Comparison of ENCODE assay signal across 9 cellular contexts in the genomic region with DNA sequence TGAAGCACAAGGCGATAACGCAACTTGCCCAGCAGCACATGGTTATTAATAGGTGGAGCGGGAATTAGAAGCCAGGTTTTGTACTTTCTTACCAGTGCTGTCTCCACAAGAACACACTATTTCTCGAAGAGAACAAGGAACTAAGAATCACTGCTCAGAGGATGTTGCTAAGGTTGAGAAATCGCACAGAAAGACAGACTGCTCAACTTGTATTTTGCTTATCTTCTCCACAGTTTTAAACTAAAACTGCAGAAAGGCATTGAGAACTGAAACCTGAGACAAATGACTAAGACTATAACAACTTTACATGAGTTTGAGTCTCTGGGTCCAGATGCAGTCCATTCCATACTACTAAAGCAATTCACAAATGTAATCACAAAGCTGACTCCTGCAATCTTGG. TPM values are rescaled to one million over a fixed set of nuclear protein-coding genes. Genes with fewer than 3 reads are reported as not detected.
DNase-seq lines count a peak whose midpoint lies in the region; ATAC-seq, FAIRE-seq and TF ChIP-seq lines count a peak whose summit lies in the region.
"Had no signal": no experiment of that assay in that cellular context is flagged by ENCODE, and none has a peak within 500 bp of the region (broad histone marks: within the 10 kb centered on the region; RNA-seq: fewer than 3 reads in every experiment).

No MANE protein-coding gene starts in this region.

- H3K4me3 ChIP-seq in astrocyte (ENCODE audit: insufficient read depth, low read depth, low read length) = no peak overlapping the region
- no peak overlapping the region for H3K4me3 ChIP-seq in testis

- intact Hi-C loops in activated CD4-positive, alpha-beta memory T cell treated with anti-CD3 and anti-CD28 coated beads for 36 hours (cut with micrococcal nuclease) = no loop called here
- intact Hi-C loops in testis (cut with DNase I; ENCODE audit: low total_unique reads) = no loop called here

- ATAC-seq in HG03045 (IDR thresholded peaks at IDR 0.05; ENCODE audit: unreplicated experiment) = peak; percentile 68
- peak; percentile 34 for ATAC-seq in stimulated activated naive CD8-positive, alpha-beta T cell treated with anti-CD3 and anti-CD28 coated beads, Interleukin-15, Interleukin-2, amounts not matched to agents 100 U/mL and 50 U/mL, for 24 hours

- peaks cover 99% of the 10 kb centered on the region for H3K79me2 ChIP-seq in astrocyte (ENCODE audit: insufficient read depth, low read length)

- no peaks in the 10 kb centered on the region for H3K9me3 Mint-ChIP-seq in activated CD4-positive, alpha-beta memory T cell treated with anti-CD3 and anti-CD28 coated beads for 36 hours
- H3K9me3 Mint-ChIP-seq in activated CD4-positive, alpha-beta memory T cell treated with anti-CD3 and anti-CD28 coated beads, Interleukin-2, amount 10 ng/mL, durations not matched to agents 7 days and 5 days = no peaks in the 10 kb centered on the region
- H3K9me3 Mint-ChIP-seq in astrocyte (ENCODE audit: unreplicated experiment) = no peaks in the 10 kb centered on the region

- H3K27ac ChIP-seq in astrocyte (ENCODE audit: low read depth, low read length) = no peak overlapping the region
- H3K27ac ChIP-seq in testis = no peak overlapping the region
- H3K27ac ChIP-seq: C4-2B had no signal

- H3K4me1 ChIP-seq in astrocyte (ENCODE audit: insufficient read depth, low read length) = peaks cover 10% of the 10 kb centered on the region
- peaks cover 9% of the 10 kb centered on the region for H3K4me1 ChIP-seq in testis

- H3K4me1 Mint-ChIP-seq in activated CD4-positive, alpha-beta memory T cell treated with anti-CD3 and anti-CD28 coated beads for 36 hours (ENCODE audit: low read depth) = peaks cover 48% of the 10 kb centered on the region
- peaks cover 29% of the 10 kb centered on the region for H3K4me1 Mint-ChIP-seq in activated CD4-positive, alpha-beta memory T cell treated with anti-CD3 and anti-CD28 coated beads, Interleukin-2, amount 10 ng/mL, durations not matched to agents 7 days and 5 days
- peaks cover 35% of the 10 kb centered on the region for H3K4me1 Mint-ChIP-seq in astrocyte (ENCODE audit: low read depth, unreplicated experiment)

- no peak for FAIRE-seq in astrocyte (lab: Jason Lieb, UNC)

- TF ChIP-seq CTCF in astrocyte (IDR thresholded peaks at IDR 0.05; ENCODE audit: insufficient read depth, low read depth, low read length) (no peak), testis (IDR thresholded peaks at IDR 0.05) (no peak)

- H4K20me1 ChIP-seq in astrocyte (ENCODE audit: insufficient read depth, low read length) = peaks cover 57% of the 10 kb centered on the region

- CTCF ChIA-PET in activated CD4-positive, alpha-beta memory T cell treated with anti-CD3 and anti-CD28 coated beads for 36 hours (lab: Charles Lee) = interaction anchor here (1.2 to 2.5 kb wide), 2 partner anchors 57 to 77 kb away, joined by 3 to 8 read pairs; no protein-coding TSS in a partner anchor
- CTCF ChIA-PET in activated CD4-positive, alpha-beta memory T cell treated with anti-CD3 and anti-CD28 coated beads, Interleukin-2, amount 10 ng/mL, durations not matched to agents 7 days and 5 days (lab: Charles Lee) = interaction anchor here (1.6 kb wide), 1 partner anchor 150 kb away, joined by 3 read pairs; no protein-coding TSS in a partner anchor

- peaks cover 11% of the 10 kb centered on the region for H3K36me3 Mint-ChIP-seq in activated CD4-positive, alpha-beta memory T cell treated with anti-CD3 and anti-CD28 coated beads for 36 hours
- H3K36me3 Mint-ChIP-seq in activated CD4-positive, alpha-beta memory T cell treated with anti-CD3 and anti-CD28 coated beads, Interleukin-2, amount 10 ng/mL, durations not matched to agents 7 days and 5 days (ENCODE audit: low read depth) = peaks cover 7% of the 10 kb centered on the region
- peaks cover 4% of the 10 kb centered on the region for H3K36me3 Mint-ChIP-seq in astrocyte (ENCODE audit: low read depth, unreplicated experiment)

- H3K4me2 ChIP-seq in astrocyte (ENCODE audit: low read length) = peak overlapping the region; percentile 11

- H3K27ac Mint-ChIP-seq in activated CD4-positive, alpha-beta memory T cell treated with anti-CD3 and anti-CD28 coated beads for 36 hours = peak overlapping the region; percentile 24
- no peak overlapping the region for H3K27ac Mint-ChIP-seq in activated CD4-positive, alpha-beta memory T cell treated with anti-CD3 and anti-CD28 coated beads, Interleukin-2, amount 10 ng/mL, durations not matched to agents 7 days and 5 days
- H3K27ac Mint-ChIP-seq in astrocyte (ENCODE audit: unreplicated experiment) = peak overlapping the region; percentile 1

- H3K9ac ChIP-seq in astrocyte (ENCODE audit: low read length) = no peak overlapping the region

- H3K4me3 Mint-ChIP-seq in activated CD4-positive, alpha-beta memory T cell treated with anti-CD3 and anti-CD28 coated beads for 36 hours = no peak overlapping the region
- no peak overlapping the region for H3K4me3 Mint-ChIP-seq in activated CD4-positive, alpha-beta memory T cell treated with anti-CD3 and anti-CD28 coated beads, Interleukin-2, amount 10 ng/mL, durations not matched to agents 7 days and 5 days
- no peak overlapping the region for H3K4me3 Mint-ChIP-seq in astrocyte (ENCODE audit: unreplicated experiment)

- in situ Hi-C loops in G401 (cut with HindIII; ENCODE audit: low sequenced_read_pairs) = no loop called here

- H3K36me3 ChIP-seq in astrocyte (ENCODE audit: insufficient read depth, low read length) = peaks cover 3% of the 10 kb centered on the region
- no peaks in the 10 kb centered on the region for H3K36me3 ChIP-seq in testis (ENCODE audit: low read depth, missing control alignments)

- DNase-seq in activated CD4-positive, alpha-beta memory T cell treated with anti-CD3 and anti-CD28 coated beads for 36 hours = no peak
- DNase-seq in activated CD4-positive, alpha-beta memory T cell treated with anti-CD3 and anti-CD28 coated beads, Interleukin-2, amount 10 ng/mL, durations not matched to agents 7 days and 5 days = no peak
- DNase-seq in astrocyte (ENCODE audit: low read depth) (peak; percentile 65), UCSD-AML1 (lab: John Stamatoyannopoulos, UW; ENCODE audit: unreplicated experiment) (no peak), G401 (ENCODE audit: low spot score) (no peak), testis (no peak)
- no peak for DNase-seq in stimulated activated naive CD8-positive, alpha-beta T cell treated with anti-CD3 and anti-CD28 coated beads, Interleukin-15, Interleukin-2, amounts not matched to agents 100 U/mL and 50 U/mL, for 24 hours

- 58 to 72% methylated on average over 5 of the region's 5 CpGs for WGBS in testis, 2 donors

- no peak overlapping the region for H2AFZ ChIP-seq in astrocyte (ENCODE audit: low read depth, low read length)

- POLR2A ChIA-PET in activated CD4-positive, alpha-beta memory T cell treated with anti-CD3 and anti-CD28 coated beads for 36 hours (lab: Charles Lee) = interaction anchor here (0.6 to 1.2 kb wide), 5 partner anchors 49 to 482 kb away, joined by 3 to 4 read pairs (median 3); no protein-coding TSS in a partner anchor
- POLR2A ChIA-PET in activated CD4-positive, alpha-beta memory T cell treated with anti-CD3 and anti-CD28 coated beads, Interleukin-2, amount 10 ng/mL, durations not matched to agents 7 days and 5 days (lab: Charles Lee) = no interaction called here

- H3K9me3 ChIP-seq in astrocyte (ENCODE audit: insufficient read depth, low read depth, low read length) (no peaks in the 10 kb centered on the region), testis (no peaks in the 10 kb centered on the region)

- no peak for TF ChIP-seq POLR2A in testis (IDR thresholded peaks at IDR 0.05)

- H3K27me3 ChIP-seq in astrocyte (ENCODE audit: insufficient read depth, low read length) = no peaks in the 10 kb centered on the region
- no peaks in the 10 kb centered on the region for H3K27me3 ChIP-seq in testis

- no peaks in the 10 kb centered on the region for H3K27me3 Mint-ChIP-seq in activated CD4-positive, alpha-beta memory T cell treated with anti-CD3 and anti-CD28 coated beads for 36 hours
- no peaks in the 10 kb centered on the region for H3K27me3 Mint-ChIP-seq in activated CD4-positive, alpha-beta memory T cell treated with anti-CD3 and anti-CD28 coated beads, Interleukin-2, amount 10 ng/mL, durations not matched to agents 7 days and 5 days
- no peaks in the 10 kb centered on the region for H3K27me3 Mint-ChIP-seq in astrocyte (ENCODE audit: low read depth, unreplicated experiment)

RNA-seq across cellular contexts. Expression of a gene that starts 6.2 kb away (rescaled TPM):
- 10 to 100 TPM; 22.5 to 24.7 TPM for total RNA-seq in activated CD4-positive, alpha-beta memory T cell treated with anti-CD3 and anti-CD28 coated beads for 36 hours
- total RNA-seq in activated CD4-positive, alpha-beta memory T cell treated with anti-CD3 and anti-CD28 coated beads, Interleukin-2, amount 10 ng/mL, durations not matched to agents 7 days and 5 days = 10 to 100 TPM; 19.3 to 20.6 TPM
- total RNA-seq in astrocyte (40.0 and 42.5 TPM in 2 replicates), testis (10 to 100 TPM; 46.0 to 78.1 TPM)
- 4.1 and 6.7 TPM in 2 replicates for total RNA-seq in G401 (2014; rRNA removed; shearing (Covaris generic))
- 52.3 TPM for polyA plus RNA-seq in testis (ENCODE audit: insufficient read depth, low read depth, low replicate concordance)

RNA-seq across cellular contexts. Expression of a gene that starts 26.0 kb away (rescaled TPM):
- under 1 TPM; 0.43 to 0.68 TPM for total RNA-seq in activated CD4-positive, alpha-beta memory T cell treated with anti-CD3 and anti-CD28 coated beads for 36 hours
- total RNA-seq in activated CD4-positive, alpha-beta memory T cell treated with anti-CD3 and anti-CD28 coated beads, Interleukin-2, amount 10 ng/mL, durations not matched to agents 7 days and 5 days = not detected
- total RNA-seq in astrocyte = 23.1 and 25.2 TPM in 2 replicates
- total RNA-seq in G401 (2014; rRNA removed; shearing (Covaris generic)) = not detected in 2 replicates
- total RNA-seq in testis = 1 to 10 TPM; 2.9 to 3.2 TPM
- polyA plus RNA-seq in testis (ENCODE audit: insufficient read depth, low read depth, low replicate concordance) = 5.6 TPM
